ENCODE assay signal across 8 cellular contexts in genomic region chr12:100266163-100266801, GRCh38. TPM values are rescaled to one million over a fixed set of nuclear protein-coding genes. Genes with fewer than 3 reads are reported as not detected.
DNase-seq lines count a peak whose midpoint lies in the region; ATAC-seq and TF ChIP-seq lines count a peak whose summit lies in the region.

No MANE protein-coding gene starts in this region.

- peak overlapping the region; percentile 99 for H3K27ac Mint-ChIP-seq in activated T-cell treated with anti-CD3 and anti-CD28 coated beads, Interleukin-2, amount 50 U/mL, for 24 hours
- peak overlapping the region; percentile 98 for H3K27ac Mint-ChIP-seq in stimulated activated naive B cell treated with anti-CD40 and anti-IgM and Interleukin-4, amounts not matched to agents 10 μg/mL and 1 μg/mL and 100 μg/mL, for 72 hours

- no peaks in the 10 kb centered on the region for H3K9me3 Mint-ChIP-seq in activated T-cell treated with anti-CD3 and anti-CD28 coated beads, Interleukin-2, amount 50 U/mL, for 24 hours
- H3K9me3 Mint-ChIP-seq in stimulated activated naive B cell treated with anti-CD40 and anti-IgM and Interleukin-4, amounts not matched to agents 10 μg/mL and 1 μg/mL and 100 μg/mL, for 72 hours: no peaks in the 10 kb centered on the region

- 24 to 31% methylated on average over 10 to 11 of the region's 12 CpGs for WGBS in gastroesophageal sphincter (ENCODE audit: low coverage in 1 of 2), 2 donors

- TF ChIP-seq POLR2A in gastroesophageal sphincter (IDR thresholded peaks at IDR 0.05): no peak

- peak overlapping the region; percentile 97 for H3K4me3 Mint-ChIP-seq in activated T-cell treated with anti-CD3 and anti-CD28 coated beads, Interleukin-2, amount 50 U/mL, for 24 hours
- peak overlapping the region; percentile 98 to 100 for H3K4me3 Mint-ChIP-seq in stimulated activated naive B cell treated with anti-CD40 and anti-IgM and Interleukin-4, amounts not matched to agents 10 μg/mL and 1 μg/mL and 100 μg/mL, for 72 hours

- peak overlapping the region; percentile 0 to 99 (median 97) for H3K27ac ChIP-seq in gastroesophageal sphincter

- ATAC-seq in HG02870 (IDR thresholded peaks at IDR 0.05; ENCODE audit: unreplicated experiment): peak; percentile 3
- peak; percentile 5 for ATAC-seq in SK-N-SH treated with all-trans-retinoic acid at 6 μM for 48 hours
- no peak for ATAC-seq in gastroesophageal sphincter
- ATAC-seq in stimulated activated naive B cell treated with anti-CD40 and anti-IgM and Interleukin-4, amounts not matched to agents 10 μg/mL and 1 μg/mL and 100 μg/mL, for 72 hours (replicated peaks): peak; percentile 6 to 12

- H3K27me3 Mint-ChIP-seq in activated T-cell treated with anti-CD3 and anti-CD28 coated beads, Interleukin-2, amount 50 U/mL, for 24 hours: no peaks in the 10 kb centered on the region
- no peaks in the 10 kb centered on the region for H3K27me3 Mint-ChIP-seq in stimulated activated naive B cell treated with anti-CD40 and anti-IgM and Interleukin-4, amounts not matched to agents 10 μg/mL and 1 μg/mL and 100 μg/mL, for 72 hours

- H3K4me3 ChIP-seq in gastroesophageal sphincter: peak overlapping the region; percentile 83 to 98

- H3K4me1 Mint-ChIP-seq in activated T-cell treated with anti-CD3 and anti-CD28 coated beads, Interleukin-2, amount 50 U/mL, for 24 hours (ENCODE audit: low read depth): peaks cover 25% of the 10 kb centered on the region
- H3K4me1 Mint-ChIP-seq in stimulated activated naive B cell treated with anti-CD40 and anti-IgM and Interleukin-4, amounts not matched to agents 10 μg/mL and 1 μg/mL and 100 μg/mL, for 72 hours: peaks cover 15 to 26% of the 10 kb centered on the region in 2 donors

- peaks cover 19% of the 10 kb centered on the region for H3K36me3 Mint-ChIP-seq in activated T-cell treated with anti-CD3 and anti-CD28 coated beads, Interleukin-2, amount 50 U/mL, for 24 hours (ENCODE audit: low read depth)
- peaks cover 0 to 4% of the 10 kb centered on the region in 2 donors for H3K36me3 Mint-ChIP-seq in stimulated activated naive B cell treated with anti-CD40 and anti-IgM and Interleukin-4, amounts not matched to agents 10 μg/mL and 1 μg/mL and 100 μg/mL, for 72 hours

- H3K27me3 ChIP-seq in gastroesophageal sphincter: no peaks in the 10 kb centered on the region

- H3K36me3 ChIP-seq in gastroesophageal sphincter: no peaks in the 10 kb centered on the region

- TF ChIP-seq EP300 in gastroesophageal sphincter (IDR thresholded peaks at IDR 0.05): no peak

- peaks cover 7 to 41% (median 11%) of the 10 kb centered on the region in 3 donors for H3K4me1 ChIP-seq in gastroesophageal sphincter

- H3K9me3 ChIP-seq in gastroesophageal sphincter: no peaks in the 10 kb centered on the region

- TF ChIP-seq CTCF in gastroesophageal sphincter (IDR thresholded peaks at IDR 0.05): no peak

- DNase-seq in activated T-cell treated with anti-CD3 and anti-CD28 coated beads, Interleukin-2, amount 50 U/mL, for 24 hours: no peak
- DNase-seq in activated T-cell treated with anti-CD3 and anti-CD28 coated beads, Interleukin-2, amount 50 U/mL, for 48 hours: no peak
- no peak for DNase-seq in stimulated activated naive B cell treated with anti-CD40 and anti-IgM and Interleukin-4, amounts not matched to agents 10 μg/mL and 1 μg/mL and 100 μg/mL, for 72 hours
- no peak for DNase-seq in activated CD4-positive, CD25-positive, alpha-beta regulatory T cell treated with anti-CD3 and anti-CD28 coated beads, Interleukin-2, amount 50 U/mL, for 72 hours
- DNase-seq in hypothalamus (lab: John Stamatoyannopoulos, UW): no peak

TF ChIP-seq in SK-N-SH treated with all-trans-retinoic acid at 6 μM for 48 hours, 23 proteins besides CTCF, POLR2A, EP300 and RAD21:
- no peak for TF ChIP-seq PATZ1 (CRISPR knock-in tag; IDR thresholded peaks at IDR 0.05; ENCODE audit: borderline replicate concordance)
- TF ChIP-seq PPARA (CRISPR knock-in tag; IDR thresholded peaks at IDR 0.05; ENCODE audit: borderline replicate concordance): no peak
- no peak for TF ChIP-seq ARNTL (CRISPR knock-in tag; IDR thresholded peaks at IDR 0.05; ENCODE audit: borderline replicate concordance, low read depth)
- TF ChIP-seq RARB (CRISPR knock-in tag; IDR thresholded peaks at IDR 0.05): no peak
- no peak for TF ChIP-seq POU6F1 (CRISPR knock-in tag; IDR thresholded peaks at IDR 0.05; ENCODE audit: borderline replicate concordance, low read depth)
- TF ChIP-seq CSDC2 (CRISPR knock-in tag; IDR thresholded peaks at IDR 0.05): no peak
- no peak for TF ChIP-seq ZFP3 (CRISPR knock-in tag; IDR thresholded peaks at IDR 0.05)
TF ChIP-seq in SK-N-SH treated with all-trans-retinoic acid at 6 μM for 48 hours: peak in this region for 0.

RNA-seq across cellular contexts. Expression of gene DEPDC4, which starts 0.6 kb away (rescaled TPM):
- 1 to 10 TPM in 1 of 4 donors, under 1 TPM in 1, not detected in 2; 0.89 to 2.0 TPM for total RNA-seq in gastroesophageal sphincter

RNA-seq across cellular contexts. Expression of gene SCYL2, which starts 0.7 kb away (rescaled TPM):
- total RNA-seq in gastroesophageal sphincter: 10 to 100 TPM; 51.0 to 72.8 (median 61.4) TPM
